16 cellular contexts compared by ENCODE assay signal in genomic region chr6:166903027-166903426, GRCh38.
"Had no signal": no experiment of that assay in that cellular context is flagged by ENCODE, and none has a peak within 500 bp of the region (broad histone marks: within the 10 kb centered on the region; RNA-seq: fewer than 3 reads in every experiment).

No MANE protein-coding gene starts in this region.

- H3K4me1 ChIP-seq: left lung, psoas muscle, sigmoid colon had no signal

- ATAC-seq: left lung, psoas muscle had no signal

- H3K36me3 Mint-ChIP-seq: brain had no signal

- H3K27me3 Mint-ChIP-seq: activated B cell treated with CpG ODN at 0.5 μM for 24 hours; activated naive CD4-positive, alpha-beta T cell treated with anti-CD3 and anti-CD28 coated beads, Interleukin-2, amount 10 ng/mL, durations not matched to agents 7 days and 5 days had no signal

- H3K36me3 ChIP-seq: left lung, sigmoid colon, stomach had no signal

- H3K27ac Mint-ChIP-seq: activated B cell treated with CpG ODN at 0.5 μM for 24 hours; activated naive CD4-positive, alpha-beta T cell treated with anti-CD3 and anti-CD28 coated beads, Interleukin-2, amount 10 ng/mL, durations not matched to agents 7 days and 5 days; activated T-helper 2 cell treated with anti-CD3 and anti-CD28 coated beads, Interferon-gamma antibody, Interleukin-2, Interleukin-4, amounts not matched to agents 10 μg/mL and 5 μg/mL and 100 μg/mL, durations not matched to agents 14 hours and 24 hours and 36 hours; nephron had no signal

- H3K27ac ChIP-seq: left lung, psoas muscle, sigmoid colon, stomach had no signal

- H3K9me3 ChIP-seq: left lung, psoas muscle, sigmoid colon, stomach had no signal

- H3K27me3 ChIP-seq: left lung, sigmoid colon, stomach had no signal

- H3K9me3 Mint-ChIP-seq: activated naive CD4-positive, alpha-beta T cell treated with anti-CD3 and anti-CD28 coated beads, Interleukin-2, amount 10 ng/mL, durations not matched to agents 7 days and 5 days; activated T-helper 2 cell treated with anti-CD3 and anti-CD28 coated beads, Interferon-gamma antibody, Interleukin-2, Interleukin-4, amounts not matched to agents 10 μg/mL and 5 μg/mL and 100 μg/mL, durations not matched to agents 14 hours and 24 hours and 36 hours had no signal

- H3K4me3 Mint-ChIP-seq: activated B cell treated with CpG ODN at 0.5 μM for 24 hours; activated naive CD4-positive, alpha-beta T cell treated with anti-CD3 and anti-CD28 coated beads, Interleukin-2, amount 10 ng/mL, durations not matched to agents 7 days and 5 days; brain; nephron had no signal

- DNase-seq: activated B cell treated with CpG ODN at 0.5 μM for 24 hours; activated CD4-positive, alpha-beta T cell treated with anti-CD3 and anti-CD28 coated beads, Interleukin-2, amount 50 U/mL, for 1 hour; activated naive CD4-positive, alpha-beta T cell treated with anti-CD3 and anti-CD28 coated beads, Interleukin-2, amount 10 ng/mL, durations not matched to agents 7 days and 5 days; activated T-cell treated with anti-CD3 and anti-CD28 coated beads for 4 hours; cerebellar nuclear complex; glutamatergic neuron; psoas muscle; sigmoid colon; stimulated activated CD4-positive, alpha-beta T cell treated with anti-CD3 and anti-CD28 coated beads, Interleukin-12 subunit alpha, Interleukin-12 subunit beta, amount 100 ng/mL, for 4 hours; stimulated activated CD8-positive, alpha-beta memory T cell treated with anti-CD3 and anti-CD28 coated beads, Interleukin-4, amount 100 ng/mL, for 48 hours; stomach; T-helper 1 cell had no signal

- H3K4me3 ChIP-seq: left lung, psoas muscle, sigmoid colon, stomach had no signal
